Comparison of ENCODE assay signal across 1 cellular context in the genomic region with DNA sequence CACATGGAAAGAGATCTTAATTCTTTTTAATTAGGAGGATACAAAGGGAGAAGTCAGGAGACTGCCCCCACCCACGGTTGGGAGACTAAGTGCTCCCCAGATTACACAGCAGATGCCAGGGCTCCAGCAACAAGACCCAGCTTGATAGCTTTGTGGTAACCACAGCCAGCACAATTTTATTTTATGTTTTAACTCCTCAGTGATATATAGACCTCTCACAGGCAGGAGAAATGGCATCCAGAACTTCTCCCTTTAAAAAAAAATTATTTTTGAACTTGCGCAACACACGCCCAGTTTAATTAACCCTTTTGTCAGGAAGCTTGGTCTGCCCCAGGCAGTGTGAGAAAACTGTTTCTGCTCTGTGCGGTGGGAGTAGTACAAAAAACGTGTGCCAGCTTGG.
TF ChIP-seq lines count a peak whose summit lies in the region.

No MANE protein-coding gene starts in this region.

TF ChIP-seq in IMR-90, 13 proteins besides CTCF, POLR2A, EP300 and RAD21:
- TF ChIP-seq CEBPB (IDR thresholded peaks at IDR 0.05; ENCODE audit: low read depth, low read length) (peak; percentile 86), BHLHE40 (IDR thresholded peaks at IDR 0.05; ENCODE audit: low read depth, low read length) (no peak)
